2 cellular contexts compared by ENCODE assay signal in the genomic region with DNA sequence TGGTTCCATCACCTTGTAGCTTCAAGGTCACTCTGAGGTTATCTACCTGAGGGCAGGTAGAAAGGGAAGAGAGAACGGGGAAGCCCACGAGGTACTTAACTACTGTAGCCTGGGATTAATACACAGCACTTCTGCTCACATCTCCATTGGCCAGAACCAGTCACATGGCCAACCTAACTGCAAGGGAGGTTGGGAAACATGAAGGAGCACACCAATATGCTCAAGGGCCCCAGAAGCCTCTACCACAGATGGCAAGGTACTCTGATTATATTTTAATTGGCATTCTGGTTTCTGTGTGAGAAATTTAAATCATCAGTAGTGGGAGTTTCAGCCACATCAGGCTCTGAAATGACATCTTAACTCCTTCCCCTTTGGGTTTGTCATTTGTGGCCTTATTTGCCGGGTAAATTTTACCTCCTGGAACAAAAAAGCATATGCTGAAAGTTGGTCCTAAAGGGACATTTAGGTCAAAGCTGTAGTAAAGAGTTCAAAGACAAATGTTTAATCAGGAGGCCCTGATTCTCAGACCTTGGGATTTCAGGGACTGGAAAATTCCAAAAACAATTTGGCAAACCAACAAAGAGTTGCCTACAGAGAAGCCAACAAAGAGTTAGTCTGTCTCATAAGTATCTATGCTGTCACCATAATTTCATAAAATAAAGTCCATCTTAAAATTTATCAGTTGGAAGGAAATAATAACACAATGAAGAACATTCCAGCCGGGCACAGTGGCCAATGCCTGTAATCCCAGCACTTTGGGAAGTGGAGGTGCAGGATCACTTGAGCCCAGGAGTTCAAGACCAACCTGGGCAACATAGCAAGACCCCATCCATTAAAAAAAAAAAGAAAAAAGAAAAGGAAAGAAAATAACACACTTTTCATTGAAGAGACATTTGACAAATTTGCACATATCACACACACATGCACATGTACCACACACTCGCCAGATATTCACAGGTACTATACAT.
TF ChIP-seq lines count a peak whose summit lies in the region.

No MANE protein-coding gene starts in this region.

TF ChIP-seq in HepG2, 621 proteins besides CTCF, POLR2A, EP300 and RAD21 (continues in another document):
- no peak for TF ChIP-seq YEATS4 (CRISPR knock-in tag; IDR thresholded peaks at IDR 0.05; ENCODE audit: borderline replicate concordance)
- TF ChIP-seq, protein P1, sequence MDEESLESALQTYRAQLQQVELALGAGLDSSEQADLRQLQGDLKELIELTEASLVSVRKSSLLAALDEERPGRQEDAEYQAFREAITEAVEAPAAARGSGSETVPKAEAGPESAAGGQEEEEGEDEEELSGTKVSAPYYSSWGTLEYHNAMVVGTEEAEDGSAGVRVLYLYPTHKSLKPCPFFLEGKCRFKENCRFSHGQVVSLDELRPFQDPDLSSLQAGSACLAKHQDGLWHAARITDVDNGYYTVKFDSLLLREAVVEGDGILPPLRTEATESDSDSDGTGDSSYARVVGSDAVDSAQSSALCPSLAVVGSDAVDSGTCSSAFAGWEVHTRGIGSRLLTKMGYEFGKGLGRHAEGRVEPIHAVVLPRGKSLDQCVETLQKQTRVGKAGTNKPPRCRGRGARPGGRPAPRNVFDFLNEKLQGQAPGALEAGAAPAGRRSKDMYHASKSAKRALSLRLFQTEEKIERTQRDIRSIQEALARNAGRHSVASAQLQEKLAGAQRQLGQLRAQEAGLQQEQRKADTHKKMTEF (CRISPR knock-in tag; IDR thresholded peaks at IDR 0.05), result no peak
- no peak for TF ChIP-seq ZNF83 (CRISPR knock-in tag; IDR thresholded peaks at IDR 0.05; ENCODE audit: borderline replicate concordance)
- no peak for TF ChIP-seq MYC (CRISPR knock-in tag; IDR thresholded peaks at IDR 0.05; ENCODE audit: borderline replicate concordance)
- no peak for TF ChIP-seq ZSCAN31 (CRISPR knock-in tag; IDR thresholded peaks at IDR 0.05; ENCODE audit: low read depth)
- no peak for TF ChIP-seq ZBTB3 (CRISPR knock-in tag; IDR thresholded peaks at IDR 0.05; ENCODE audit: borderline replicate concordance, low read depth)
- TF ChIP-seq ZNF121 (CRISPR knock-in tag; IDR thresholded peaks at IDR 0.05), result peak; percentile 92
- TF ChIP-seq ZNF761 (CRISPR knock-in tag; conservative IDR thresholded peaks at IDR 0.05), result peak; percentile 57; the same call in 1 of the 2 replicates
- no peak for TF ChIP-seq KAT2B (IDR thresholded peaks at IDR 0.05; ENCODE audit: borderline replicate concordance, low read depth, low read length)
- TF ChIP-seq ZFAT (CRISPR knock-in tag; conservative IDR thresholded peaks at IDR 0.05), result no peak
- no peak for TF ChIP-seq FLYWCH1 (CRISPR knock-in tag; IDR thresholded peaks at IDR 0.05)
- TF ChIP-seq SIN3B (IDR thresholded peaks at IDR 0.05; ENCODE audit: low read length), result no peak
- no peak for TF ChIP-seq XRCC5 (optimal IDR thresholded peaks at IDR 0.05; ENCODE audit: low read length)
- TF ChIP-seq, protein P2, sequence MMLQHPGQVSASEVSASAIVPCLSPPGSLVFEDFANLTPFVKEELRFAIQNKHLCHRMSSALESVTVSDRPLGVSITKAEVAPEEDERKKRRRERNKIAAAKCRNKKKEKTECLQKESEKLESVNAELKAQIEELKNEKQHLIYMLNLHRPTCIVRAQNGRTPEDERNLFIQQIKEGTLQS (CRISPR knock-in tag; IDR thresholded peaks at IDR 0.05), result no peak
- TF ChIP-seq ZNF501 (CRISPR knock-in tag; IDR thresholded peaks at IDR 0.05), result no peak
- TF ChIP-seq, protein P3, sequence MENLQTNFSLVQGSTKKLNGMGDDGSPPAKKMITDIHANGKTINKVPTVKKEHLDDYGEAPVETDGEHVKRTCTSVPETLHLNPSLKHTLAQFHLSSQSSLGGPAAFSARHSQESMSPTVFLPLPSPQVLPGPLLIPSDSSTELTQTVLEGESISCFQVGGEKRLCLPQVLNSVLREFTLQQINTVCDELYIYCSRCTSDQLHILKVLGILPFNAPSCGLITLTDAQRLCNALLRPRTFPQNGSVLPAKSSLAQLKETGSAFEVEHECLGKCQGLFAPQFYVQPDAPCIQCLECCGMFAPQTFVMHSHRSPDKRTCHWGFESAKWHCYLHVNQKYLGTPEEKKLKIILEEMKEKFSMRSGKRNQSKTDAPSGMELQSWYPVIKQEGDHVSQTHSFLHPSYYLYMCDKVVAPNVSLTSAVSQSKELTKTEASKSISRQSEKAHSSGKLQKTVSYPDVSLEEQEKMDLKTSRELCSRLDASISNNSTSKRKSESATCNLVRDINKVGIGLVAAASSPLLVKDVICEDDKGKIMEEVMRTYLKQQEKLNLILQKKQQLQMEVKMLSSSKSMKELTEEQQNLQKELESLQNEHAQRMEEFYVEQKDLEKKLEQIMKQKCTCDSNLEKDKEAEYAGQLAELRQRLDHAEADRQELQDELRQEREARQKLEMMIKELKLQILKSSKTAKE (CRISPR knock-in tag; IDR thresholded peaks at IDR 0.05; ENCODE audit: borderline replicate concordance), result no peak
- no peak for TF ChIP-seq TP53 (CRISPR knock-in tag; conservative IDR thresholded peaks at IDR 0.05)
- no peak for TF ChIP-seq CEBPG (CRISPR knock-in tag; IDR thresholded peaks at IDR 0.05)
- TF ChIP-seq, protein P4, sequence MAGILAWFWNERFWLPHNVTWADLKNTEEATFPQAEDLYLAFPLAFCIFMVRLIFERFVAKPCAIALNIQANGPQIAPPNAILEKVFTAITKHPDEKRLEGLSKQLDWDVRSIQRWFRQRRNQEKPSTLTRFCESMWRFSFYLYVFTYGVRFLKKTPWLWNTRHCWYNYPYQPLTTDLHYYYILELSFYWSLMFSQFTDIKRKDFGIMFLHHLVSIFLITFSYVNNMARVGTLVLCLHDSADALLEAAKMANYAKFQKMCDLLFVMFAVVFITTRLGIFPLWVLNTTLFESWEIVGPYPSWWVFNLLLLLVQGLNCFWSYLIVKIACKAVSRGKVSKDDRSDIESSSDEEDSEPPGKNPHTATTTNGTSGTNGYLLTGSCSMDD (CRISPR knock-in tag; IDR thresholded peaks at IDR 0.05), result no peak
- TF ChIP-seq, protein P5, sequence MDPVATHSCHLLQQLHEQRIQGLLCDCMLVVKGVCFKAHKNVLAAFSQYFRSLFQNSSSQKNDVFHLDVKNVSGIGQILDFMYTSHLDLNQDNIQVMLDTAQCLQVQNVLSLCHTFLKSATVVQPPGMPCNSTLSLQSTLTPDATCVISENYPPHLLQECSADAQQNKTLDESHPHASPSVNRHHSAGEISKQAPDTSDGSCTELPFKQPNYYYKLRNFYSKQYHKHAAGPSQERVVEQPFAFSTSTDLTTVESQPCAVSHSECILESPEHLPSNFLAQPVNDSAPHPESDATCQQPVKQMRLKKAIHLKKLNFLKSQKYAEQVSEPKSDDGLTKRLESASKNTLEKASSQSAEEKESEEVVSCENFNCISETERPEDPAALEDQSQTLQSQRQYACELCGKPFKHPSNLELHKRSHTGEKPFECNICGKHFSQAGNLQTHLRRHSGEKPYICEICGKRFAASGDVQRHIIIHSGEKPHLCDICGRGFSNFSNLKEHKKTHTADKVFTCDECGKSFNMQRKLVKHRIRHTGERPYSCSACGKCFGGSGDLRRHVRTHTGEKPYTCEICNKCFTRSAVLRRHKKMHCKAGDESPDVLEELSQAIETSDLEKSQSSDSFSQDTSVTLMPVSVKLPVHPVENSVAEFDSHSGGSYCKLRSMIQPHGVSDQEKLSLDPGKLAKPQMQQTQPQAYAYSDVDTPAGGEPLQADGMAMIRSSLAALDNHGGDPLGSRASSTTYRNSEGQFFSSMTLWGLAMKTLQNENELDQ (CRISPR knock-in tag; IDR thresholded peaks at IDR 0.05; ENCODE audit: borderline replicate concordance), result no peak

TF ChIP-seq in K562, 482 proteins besides CTCF, POLR2A, EP300 and RAD21:
- TF ChIP-seq NCOA6 (IDR thresholded peaks at IDR 0.05), result no peak
- TF ChIP-seq, protein P6, sequence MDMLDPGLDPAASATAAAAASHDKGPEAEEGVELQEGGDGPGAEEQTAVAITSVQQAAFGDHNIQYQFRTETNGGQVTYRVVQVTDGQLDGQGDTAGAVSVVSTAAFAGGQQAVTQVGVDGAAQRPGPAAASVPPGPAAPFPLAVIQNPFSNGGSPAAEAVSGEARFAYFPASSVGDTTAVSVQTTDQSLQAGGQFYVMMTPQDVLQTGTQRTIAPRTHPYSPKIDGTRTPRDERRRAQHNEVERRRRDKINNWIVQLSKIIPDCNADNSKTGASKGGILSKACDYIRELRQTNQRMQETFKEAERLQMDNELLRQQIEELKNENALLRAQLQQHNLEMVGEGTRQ (CRISPR knock-in tag; IDR thresholded peaks at IDR 0.05), result peak; percentile 44
TF ChIP-seq in K562: peak in this region for 1.
